28 cellular contexts compared by ENCODE assay signal in the genomic region with DNA sequence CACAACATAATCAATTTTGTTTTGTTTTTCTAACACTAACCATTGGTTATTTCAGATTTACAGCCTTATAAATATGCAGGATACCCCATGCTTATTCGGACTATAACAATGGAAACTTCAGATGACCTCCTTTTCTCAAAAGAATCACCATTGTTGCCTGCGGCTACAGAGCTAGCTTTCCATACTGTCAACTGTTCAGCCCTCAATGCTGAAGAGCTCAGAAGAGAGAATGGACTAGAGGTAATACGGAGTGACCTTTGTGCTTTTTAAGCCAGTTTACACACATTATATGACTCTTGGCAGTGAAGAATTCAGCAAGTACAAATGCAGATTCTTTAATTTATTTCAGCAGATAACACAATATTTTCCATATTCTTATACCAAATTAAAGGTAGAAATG.
"Had no signal": no experiment of that assay in that cellular context is flagged by ENCODE, and none has a peak within 500 bp of the region (broad histone marks: within the 10 kb centered on the region; RNA-seq: fewer than 3 reads in every experiment).

No MANE protein-coding gene starts in this region.

- DNase-seq: effector CD8-positive, alpha-beta T cell; endodermal cell; gastrocnemius medialis; heart left ventricle; hippocampal formation; islet precursor cell; kidney glomerular epithelial cell; left ventricle myocardium superior; lower lobe of right lung; naive B cell; sigmoid colon; spleen; stimulated activated naive B cell treated with anti-CD40 and anti-IgM and Interleukin-4, amounts not matched to agents 10 μg/mL and 1 μg/mL and 100 μg/mL, for 72 hours; upper lobe of right lung; uterus had no signal

- H3K36me3 ChIP-seq: prostate gland, uterus had no signal

- H3K9ac ChIP-seq: parathyroid adenoma had no signal

- H3K4me3 Mint-ChIP-seq: dendritic cell treated with granulocyte-macrophage colony-stimulating factor and Interleukin-4, amounts not matched to agents 40 ng/mL and 50 ng/mL, for 4 days; endodermal cell; memory B cell; naive B cell; natural killer cell treated with Interleukin-12 subunit alpha and Interleukin-12 subunit beta and Interleukin-15 and Interleukin-18, amount 100 ng/mL, for 72 hours; neural crest cell; stimulated activated naive B cell treated with anti-CD40 and anti-IgM and Interleukin-4, amounts not matched to agents 10 μg/mL and 1 μg/mL and 100 μg/mL, for 72 hours; stimulated activated naive CD8-positive, alpha-beta T cell treated with anti-CD3 and anti-CD28 coated beads, Interleukin-15, Interleukin-2, amounts not matched to agents 100 ng/mL and 50 ng/mL, for 24 hours had no signal

- H3K4me3 ChIP-seq: gastrocnemius medialis, heart left ventricle, lower lobe of right lung, prostate gland, right atrium auricular region, sigmoid colon, spleen, thoracic aorta, tibial nerve, upper lobe of right lung, uterus had no signal

- H3K27me3 Mint-ChIP-seq: dendritic cell treated with granulocyte-macrophage colony-stimulating factor and Interleukin-4, amounts not matched to agents 40 ng/mL and 50 ng/mL, for 4 days; memory B cell; naive B cell; natural killer cell treated with Interleukin-12 subunit alpha and Interleukin-12 subunit beta and Interleukin-15 and Interleukin-18, amount 100 ng/mL, for 72 hours; stimulated activated naive B cell treated with anti-CD40 and anti-IgM and Interleukin-4, amounts not matched to agents 10 μg/mL and 1 μg/mL and 100 μg/mL, for 72 hours; stimulated activated naive CD8-positive, alpha-beta T cell treated with anti-CD3 and anti-CD28 coated beads, Interleukin-15, Interleukin-2, amounts not matched to agents 100 ng/mL and 50 ng/mL, for 24 hours had no signal

- H3K4me1 ChIP-seq: gastrocnemius medialis, heart left ventricle, lower lobe of right lung, parathyroid adenoma, prostate gland, right atrium auricular region, sigmoid colon, spleen, tibial nerve, upper lobe of right lung, uterus had no signal

- ATAC-seq: esophagus mucosa; gastrocnemius medialis; heart left ventricle; left ventricle myocardium superior; lower lobe of right lung; natural killer cell treated with Interleukin-12 subunit alpha and Interleukin-12 subunit beta and Interleukin-15 and Interleukin-18, amount 100 ng/mL, for 72 hours; stimulated activated naive B cell treated with anti-CD40 and anti-IgM and Interleukin-4, amounts not matched to agents 10 μg/mL and 1 μg/mL and 100 μg/mL, for 72 hours; upper lobe of right lung had no signal

- FAIRE-seq: colon had no signal

- H3K27ac Mint-ChIP-seq: dendritic cell treated with granulocyte-macrophage colony-stimulating factor and Interleukin-4, amounts not matched to agents 40 ng/mL and 50 ng/mL, for 4 days; endodermal cell; memory B cell; natural killer cell treated with Interleukin-12 subunit alpha and Interleukin-12 subunit beta and Interleukin-15 and Interleukin-18, amount 100 ng/mL, for 72 hours; stimulated activated naive B cell treated with anti-CD40 and anti-IgM and Interleukin-4, amounts not matched to agents 10 μg/mL and 1 μg/mL and 100 μg/mL, for 72 hours; stimulated activated naive CD8-positive, alpha-beta T cell treated with anti-CD3 and anti-CD28 coated beads, Interleukin-15, Interleukin-2, amounts not matched to agents 100 ng/mL and 50 ng/mL, for 24 hours had no signal

- H3K27me3 ChIP-seq: gastrocnemius medialis, heart left ventricle, right atrium auricular region, sigmoid colon, spleen, tibial nerve, upper lobe of right lung, uterus had no signal

- H2AFZ ChIP-seq: parathyroid adenoma had no signal

- H3K27ac ChIP-seq: epithelial cell of prostate, gastrocnemius medialis, heart left ventricle, lower lobe of right lung, parathyroid adenoma, prostate gland, right atrium auricular region, sigmoid colon, spleen, thoracic aorta, tibial nerve, upper lobe of right lung, uterus had no signal

- H3K79me2 ChIP-seq: parathyroid adenoma had no signal

- H3K4me1 Mint-ChIP-seq: endodermal cell, memory B cell, naive B cell had no signal

- H3K9me3 Mint-ChIP-seq: dendritic cell treated with granulocyte-macrophage colony-stimulating factor and Interleukin-4, amounts not matched to agents 40 ng/mL and 50 ng/mL, for 4 days; endodermal cell; memory B cell; naive B cell; natural killer cell treated with Interleukin-12 subunit alpha and Interleukin-12 subunit beta and Interleukin-15 and Interleukin-18, amount 100 ng/mL, for 72 hours; neural crest cell; stimulated activated naive B cell treated with anti-CD40 and anti-IgM and Interleukin-4, amounts not matched to agents 10 μg/mL and 1 μg/mL and 100 μg/mL, for 72 hours; stimulated activated naive CD8-positive, alpha-beta T cell treated with anti-CD3 and anti-CD28 coated beads, Interleukin-15, Interleukin-2, amounts not matched to agents 100 ng/mL and 50 ng/mL, for 24 hours had no signal

- H3K9me3 ChIP-seq: gastrocnemius medialis, heart left ventricle, lower lobe of right lung, prostate gland, right atrium auricular region, sigmoid colon, spleen, thoracic aorta, tibial nerve, upper lobe of right lung, uterus had no signal
